ENCODE assay signal across 17 cellular contexts in genomic region chr6:44152533-44152932, GRCh38. TPM values are rescaled to one million over a fixed set of nuclear protein-coding genes. Genes with fewer than 3 reads are reported as not detected.
"Had no signal": no experiment of that assay in that cellular context is flagged by ENCODE, and none has a peak within 500 bp of the region (broad histone marks: within the 10 kb centered on the region; RNA-seq: fewer than 3 reads in every experiment).

No MANE protein-coding gene starts in this region.

- H3K4me3 Mint-ChIP-seq: activated CD8-positive, alpha-beta T cell treated with anti-CD3 and anti-CD28 coated beads, Interleukin-2, amount 10 ng/mL, durations not matched to agents 7 days and 5 days; activated naive CD4-positive, alpha-beta T cell treated with anti-CD3 and anti-CD28 coated beads, Interleukin-2, amount 10 ng/mL, durations not matched to agents 7 days and 5 days; activated naive CD8-positive, alpha-beta T cell treated with anti-CD3 and anti-CD28 coated beads for 36 hours; activated T-cell treated with anti-CD3 and anti-CD28 coated beads, Interleukin-2, amount 50 U/mL, for 4 hours had no signal

- H3K36me3 Mint-ChIP-seq: activated naive CD4-positive, alpha-beta T cell treated with anti-CD3 and anti-CD28 coated beads, Interleukin-2, amount 10 ng/mL, durations not matched to agents 7 days and 5 days; activated naive CD8-positive, alpha-beta T cell treated with anti-CD3 and anti-CD28 coated beads for 36 hours had no signal

- H3K9me3 ChIP-seq: Peyer's patch had no signal

- H3K27me3 ChIP-seq: brain microvascular endothelial cell, Peyer's patch had no signal

- H3K27ac ChIP-seq: brain microvascular endothelial cell, WERI-Rb-1 had no signal

- H3K27ac Mint-ChIP-seq: activated CD8-positive, alpha-beta T cell treated with anti-CD3 and anti-CD28 coated beads, Interleukin-2, amount 10 ng/mL, durations not matched to agents 7 days and 5 days; activated naive CD4-positive, alpha-beta T cell treated with anti-CD3 and anti-CD28 coated beads, Interleukin-2, amount 10 ng/mL, durations not matched to agents 7 days and 5 days; activated naive CD8-positive, alpha-beta T cell treated with anti-CD3 and anti-CD28 coated beads for 36 hours; T-cell had no signal

- DNase-seq: amniotic stem cell, NCI-H1417 treated with DMSO at 0.1 percent for 48 hours, NCI-H187 treated with DMSO at 0.1 percent for 48 hours, NCI-H446 treated with DMSO at 0.1 percent for 48 hours, NCI-H524 treated with DMSO at 0.1 percent for 48 hours, SIG-M5 had no signal

- H3K4me3 ChIP-seq: Peyer's patch had no signal

- H3K9me3 Mint-ChIP-seq: activated naive CD4-positive, alpha-beta T cell treated with anti-CD3 and anti-CD28 coated beads, Interleukin-2, amount 10 ng/mL, durations not matched to agents 7 days and 5 days; activated naive CD8-positive, alpha-beta T cell treated with anti-CD3 and anti-CD28 coated beads for 36 hours; activated T-cell treated with anti-CD3 and anti-CD28 coated beads, Interleukin-2, amount 50 U/mL, for 4 hours; T-cell had no signal

- H3K27me3 Mint-ChIP-seq: activated naive CD4-positive, alpha-beta T cell treated with anti-CD3 and anti-CD28 coated beads, Interleukin-2, amount 10 ng/mL, durations not matched to agents 7 days and 5 days; activated naive CD8-positive, alpha-beta T cell treated with anti-CD3 and anti-CD28 coated beads for 36 hours; T-cell had no signal

RNA-seq across cellular contexts. Expression of gene CAPN11, which starts 6.1 kb away (rescaled TPM):
- total RNA-seq: MCF 10A, PC-3, SK-MEL-5 had no signal
